Comparison of ENCODE assay signal across 8 cellular contexts in genomic region chr2:175282300-175282699, GRCh38.
DNase-seq lines count a peak whose midpoint lies in the region; ATAC-seq and TF ChIP-seq lines count a peak whose summit lies in the region.

No MANE protein-coding gene starts in this region.

- no peak overlapping the region for H3K4me3 Mint-ChIP-seq in activated B cell treated with CpG ODN at 0.5 μM for 24 hours

- H3K9me2 ChIP-seq in HCT116 (ENCODE audit: insufficient read depth): no peaks in the 10 kb centered on the region

- no peak for TF ChIP-seq POLR2A in HCT116 (IDR thresholded peaks at IDR 0.05; ENCODE audit: borderline replicate concordance, extremely low read depth, insufficient read depth, insufficient read length)
- no peak for TF ChIP-seq POLR2A in thyroid gland (IDR thresholded peaks at IDR 0.05)

- CTCF ChIA-PET in HCT116 (lab: Charles Lee) (interaction anchor here (0.9 to 3.8 kb wide), 5 partner anchors 31 to 511 kb away, joined by 3 to 18 read pairs (median 4); no protein-coding TSS in a partner anchor), activated B cell treated with CpG ODN at 0.5 μM for 24 hours (lab: Charles Lee) (interaction anchor here (0.6 to 0.9 kb wide), 4 partner anchors 9 to 246 kb away, joined by 3 to 4 read pairs (median 3); no protein-coding TSS in a partner anchor)

- H3K4me3 ChIP-seq in HCT116 (replicated peaks in 1 of 2; ENCODE audit: low read depth in 1 of 2, low read length in 2 of 2): no peak overlapping the region
- no peak overlapping the region for H3K4me3 ChIP-seq in thyroid gland (replicated peaks in 1 of 3)

- RAD21 ChIA-PET in HCT116 (lab: Charles Lee; ENCODE audit: low non-redundant PET in 1 of 2, low total read pairs in 2 of 2, uncharacterized antibody in 2 of 2, unreplicated experiment in 2 of 2): interaction anchor here in 1 of 2 experiments (0.6 kb wide), 1 partner anchor 96 kb away, joined by 3 read pairs; no protein-coding TSS in a partner anchor

- H3K9ac ChIP-seq in HCT116 (ENCODE audit: low read length): no peak overlapping the region

- H3K27me3 ChIP-seq in HCT116 (ENCODE audit: insufficient read depth, low read length): no peaks in the 10 kb centered on the region
- H3K27me3 ChIP-seq in thyroid gland: no peaks in the 10 kb centered on the region

- H4K20me1 ChIP-seq in HCT116 (ENCODE audit: insufficient read depth): no peaks in the 10 kb centered on the region

- no TSS peak for BruUV-seq in HCT116 (replicated peaks; lab: Mats Ljungman, UMichigan)

- peak overlapping the region; percentile 90 for H2AFZ ChIP-seq in HCT116 (ENCODE audit: low read depth, low read length, poor library complexity, severe bottlenecking)

- no peak overlapping the region for H3K27ac ChIP-seq in HCT116 (ENCODE audit: low read depth, low read length)
- H3K27ac ChIP-seq in thyroid gland: no peak overlapping the region

- H3K4me1 ChIP-seq in HCT116 (ENCODE audit: control insufficient read depth in 1 of 2, insufficient read depth in 2 of 2, low read length in 2 of 2) (no peaks in the 10 kb centered on the region), thyroid gland (no peaks in the 10 kb centered on the region)

- no peak overlapping the region for H3K27ac Mint-ChIP-seq in activated B cell treated with CpG ODN at 0.5 μM for 24 hours

- POLR2A ChIA-PET in HCT116 (lab: Charles Lee): no interaction called here
- POLR2A ChIA-PET in activated B cell treated with CpG ODN at 0.5 μM for 24 hours (lab: Charles Lee): no interaction called here

- ATAC-seq in HCT116 (peak; percentile 94), activated B cell treated with CpG ODN at 0.5 μM for 24 hours (ENCODE audit: low read depth) (peak; percentile 45)

- 82 to 85% methylated on average over 1 of the region's 1 CpG for WGBS in thyroid gland, 2 donors

- no peaks in the 10 kb centered on the region for H3K4me1 Mint-ChIP-seq in activated B cell treated with CpG ODN at 0.5 μM for 24 hours

- TF ChIP-seq RAD21 in HCT116 (IDR thresholded peaks at IDR 0.05; ENCODE audit: low read depth): peak; percentile 69

- intact Hi-C loops in HCT116 (cut with micrococcal nuclease): loop anchor here (2.0 to 10.0 kb wide), 3 partner anchors 80 to 249 kb away; no protein-coding TSS in a partner anchor
- intact Hi-C loops in activated B cell treated with CpG ODN at 0.5 μM for 24 hours (cut with micrococcal nuclease): loop anchor here (1.0 to 2.0 kb wide), 4 partner anchors 79 to 533 kb away; no protein-coding TSS in a partner anchor
- intact Hi-C loops in thyroid gland (cut with DNase I): no loop called here

- DNase-seq in DMS79 (lab: John Stamatoyannopoulos, UW) (peak; percentile 20), HCT116 (ENCODE audit: low read depth, low spot score) (peak; percentile 27), NCI-H1694 (lab: John Stamatoyannopoulos, UW) (peak; percentile 74), activated B cell treated with CpG ODN at 0.5 μM for 24 hours (no peak), iPS-NIHi11 (ENCODE audit: low spot score) (peak; percentile 71), thyroid gland (no peak)
- DNase-seq in stimulated activated CD4-positive, alpha-beta T cell treated with anti-CD3 and anti-CD28 coated beads, Interleukin-1b, Interleukin-23, amount 100 ng/mL, for 48 hours: no peak
- DNase-seq in stimulated activated CD4-positive, alpha-beta T cell treated with anti-CD3 and anti-CD28 coated beads, Interleukin-4, amount 100 ng/mL, for 24 hours: no peak

- H3K9me3 ChIP-seq in HCT116 (ENCODE audit: control insufficient read depth in 1 of 2, insufficient read depth in 1 of 2, low read depth in 1 of 2, low read length in 2 of 2) (no peaks in the 10 kb centered on the region), thyroid gland (no peaks in the 10 kb centered on the region)

- peaks cover 3% of the 10 kb centered on the region for H3K27me3 Mint-ChIP-seq in activated B cell treated with CpG ODN at 0.5 μM for 24 hours

- H3K79me2 ChIP-seq in HCT116 (ENCODE audit: insufficient read depth, low read length): no peaks in the 10 kb centered on the region

- no peak overlapping the region for H3K4me2 ChIP-seq in HCT116 (ENCODE audit: low read length)

- no peaks in the 10 kb centered on the region for H3K36me3 Mint-ChIP-seq in activated B cell treated with CpG ODN at 0.5 μM for 24 hours (ENCODE audit: low read depth)

- H3K9me3 Mint-ChIP-seq in activated B cell treated with CpG ODN at 0.5 μM for 24 hours: no peaks in the 10 kb centered on the region

- H3K36me3 ChIP-seq in HCT116 (ENCODE audit: control insufficient read depth in 1 of 2, insufficient read depth in 2 of 2, low read length in 2 of 2) (no peaks in the 10 kb centered on the region), thyroid gland (no peaks in the 10 kb centered on the region)

- TF ChIP-seq CTCF in HCT116 (IDR thresholded peaks at IDR 0.05 in 2 of 3, conservative IDR thresholded peaks at IDR 0.05 in 1 of 3; ENCODE audit: borderline replicate concordance in 1 of 3, insufficient read depth in 1 of 3, low read depth in 2 of 3, low read length in 2 of 3) (peak; percentile 31 to 75 (median 58); a peak in 5 of 6 replicates), activated B cell treated with CpG ODN at 0.5 μM for 24 hours (IDR thresholded peaks at IDR 0.05) (no peak), thyroid gland (IDR thresholded peaks at IDR 0.05) (peak in 4 of 6 experiments; percentile 20 to 47 (median 38))

TF ChIP-seq in HCT116, 20 proteins besides CTCF, POLR2A, EP300 and RAD21:
- TF ChIP-seq, protein P1, sequence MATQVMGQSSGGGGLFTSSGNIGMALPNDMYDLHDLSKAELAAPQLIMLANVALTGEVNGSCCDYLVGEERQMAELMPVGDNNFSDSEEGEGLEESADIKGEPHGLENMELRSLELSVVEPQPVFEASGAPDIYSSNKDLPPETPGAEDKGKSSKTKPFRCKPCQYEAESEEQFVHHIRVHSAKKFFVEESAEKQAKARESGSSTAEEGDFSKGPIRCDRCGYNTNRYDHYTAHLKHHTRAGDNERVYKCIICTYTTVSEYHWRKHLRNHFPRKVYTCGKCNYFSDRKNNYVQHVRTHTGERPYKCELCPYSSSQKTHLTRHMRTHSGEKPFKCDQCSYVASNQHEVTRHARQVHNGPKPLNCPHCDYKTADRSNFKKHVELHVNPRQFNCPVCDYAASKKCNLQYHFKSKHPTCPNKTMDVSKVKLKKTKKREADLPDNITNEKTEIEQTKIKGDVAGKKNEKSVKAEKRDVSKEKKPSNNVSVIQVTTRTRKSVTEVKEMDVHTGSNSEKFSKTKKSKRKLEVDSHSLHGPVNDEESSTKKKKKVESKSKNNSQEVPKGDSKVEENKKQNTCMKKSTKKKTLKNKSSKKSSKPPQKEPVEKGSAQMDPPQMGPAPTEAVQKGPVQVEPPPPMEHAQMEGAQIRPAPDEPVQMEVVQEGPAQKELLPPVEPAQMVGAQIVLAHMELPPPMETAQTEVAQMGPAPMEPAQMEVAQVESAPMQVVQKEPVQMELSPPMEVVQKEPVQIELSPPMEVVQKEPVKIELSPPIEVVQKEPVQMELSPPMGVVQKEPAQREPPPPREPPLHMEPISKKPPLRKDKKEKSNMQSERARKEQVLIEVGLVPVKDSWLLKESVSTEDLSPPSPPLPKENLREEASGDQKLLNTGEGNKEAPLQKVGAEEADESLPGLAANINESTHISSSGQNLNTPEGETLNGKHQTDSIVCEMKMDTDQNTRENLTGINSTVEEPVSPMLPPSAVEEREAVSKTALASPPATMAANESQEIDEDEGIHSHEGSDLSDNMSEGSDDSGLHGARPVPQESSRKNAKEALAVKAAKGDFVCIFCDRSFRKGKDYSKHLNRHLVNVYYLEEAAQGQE (IDR thresholded peaks at IDR 0.05; ENCODE audit: low read depth): no peak
- peak; percentile 14 for TF ChIP-seq YY1 (IDR thresholded peaks at IDR 0.05; ENCODE audit: extremely low read depth, insufficient replicate concordance, low read depth, low read length)
- TF ChIP-seq, protein P2, sequence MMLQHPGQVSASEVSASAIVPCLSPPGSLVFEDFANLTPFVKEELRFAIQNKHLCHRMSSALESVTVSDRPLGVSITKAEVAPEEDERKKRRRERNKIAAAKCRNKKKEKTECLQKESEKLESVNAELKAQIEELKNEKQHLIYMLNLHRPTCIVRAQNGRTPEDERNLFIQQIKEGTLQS (IDR thresholded peaks at IDR 0.05): no peak

Comparison
In these comparisons a context has a peak if more than half of its experiments do, and no peak if none do; other contexts are left out.
1. DNase-seq: peak in DMS79 (single experiment), HCT116 (single experiment), NCI-H1694 (single experiment) and iPS-NIHi11 (single experiment); none in activated B cell treated with CpG ODN at 0.5 μM for 24 hours (single experiment), thyroid gland (0 of 2), stimulated activated CD4-positive, alpha-beta T cell treated with anti-CD3 and anti-CD28 coated beads, Interleukin-1b, Interleukin-23, amount 100 ng/mL, for 48 hours (single experiment) and stimulated activated CD4-positive, alpha-beta T cell treated with anti-CD3 and anti-CD28 coated beads, Interleukin-4, amount 100 ng/mL, for 24 hours (single experiment).